In genomic region chr1:8121261-8122159, GRCh38 we compare ENCODE assay signal across 9 cellular contexts.
DNase-seq lines count a peak whose midpoint lies in the region; ATAC-seq and TF ChIP-seq lines count a peak whose summit lies in the region.
"Had no signal": no experiment of that assay in that cellular context is flagged by ENCODE, and none has a peak within 500 bp of the region (broad histone marks: within the 10 kb centered on the region; RNA-seq: fewer than 3 reads in every experiment).

No MANE protein-coding gene starts in this region.

- no peaks in the 10 kb centered on the region for H3K27me3 ChIP-seq in cardiac muscle cell
- no peaks in the 10 kb centered on the region for H3K27me3 ChIP-seq in trophoblast cell (ENCODE audit: insufficient read depth, low read length)

- H4K8ac ChIP-seq in trophoblast cell (ENCODE audit: low read depth, low read length) = peak overlapping the region; percentile 84

- H3K79me1 ChIP-seq in trophoblast cell (ENCODE audit: low read length) = peaks cover 54% of the 10 kb centered on the region

- H4K91ac ChIP-seq in trophoblast cell (ENCODE audit: low read depth, low read length) = peak overlapping the region; percentile 89

- peak; percentile 69 for ATAC-seq in SK-N-SH treated with all-trans-retinoic acid at 6 μM for 48 hours

- no CpG with 5 or more reads among the region's 18 CpGs for WGBS in trophoblast cell (ENCODE audit: extremely low coverage, insufficient coverage, insufficient read length)

- no peak overlapping the region for H3K23ac ChIP-seq in trophoblast cell (ENCODE audit: low read length)

- peak overlapping the region; percentile 80 for H2BK12ac ChIP-seq in trophoblast cell (ENCODE audit: low read length)

- DNase-seq in Caki2 (ENCODE audit: low read depth) (peak; percentile 86), cardiac muscle cell (ENCODE audit: low read depth in 1 of 2, low spot score in 1 of 2) (peak; percentile 36 to 93), trophoblast cell (no peak), GOT3 (lab: John Stamatoyannopoulos, UW) (no peak), GM10266 (ENCODE audit: extremely low spot score) (no peak), NCI-H226 (no peak), NCI-H2107 (lab: John Stamatoyannopoulos, UW) (no peak)
- DNase-seq: NCI-H526 treated with DMSO at 0.1 percent for 48 hours had no signal

- no peak overlapping the region for H2AFZ ChIP-seq in trophoblast cell (ENCODE audit: insufficient read depth, low read length, poor library complexity)

- no peak overlapping the region for H3K9ac ChIP-seq in trophoblast cell (ENCODE audit: low read length)

- H3K9me3 ChIP-seq in cardiac muscle cell (ENCODE audit: low read depth) = no peaks in the 10 kb centered on the region
- peaks cover 9% of the 10 kb centered on the region for H3K9me3 ChIP-seq in trophoblast cell (ENCODE audit: insufficient read depth, low read depth, low read length)

- H2BK120ac ChIP-seq in trophoblast cell (ENCODE audit: insufficient read depth, low read length, poor library complexity) = peak overlapping the region; percentile 77

- peaks cover 4% of the 10 kb centered on the region for H3K4me1 ChIP-seq in cardiac muscle cell (ENCODE audit: low read depth)
- H3K4me1 ChIP-seq in trophoblast cell (ENCODE audit: control insufficient read depth in 1 of 2, insufficient read depth in 2 of 2, low read length in 2 of 2) = peaks cover 28 to 34% of the 10 kb centered on the region in 2 experiments

- in situ Hi-C loops in Caki2 (cut with HindIII; ENCODE audit: low pct_unique_long_range_greater_than_20kb, low sequenced_read_pairs) = no loop called here

- H3K4me3 ChIP-seq in cardiac muscle cell (no peak overlapping the region), trophoblast cell (ENCODE audit: low read depth, low read length) (no peak overlapping the region)

- TF ChIP-seq CTCF in cardiac muscle cell (IDR thresholded peaks at IDR 0.05; ENCODE audit: low read depth, low read length) = no peak
- TF ChIP-seq CTCF in GM10266 (IDR thresholded peaks at IDR 0.05; ENCODE audit: control insufficient read depth, insufficient read depth, low read depth, missing control alignments) = no peak

- H3K36me3 ChIP-seq in cardiac muscle cell = no peaks in the 10 kb centered on the region
- H3K36me3 ChIP-seq in trophoblast cell (ENCODE audit: control insufficient read depth in 1 of 2, insufficient read depth in 2 of 2, low read length in 2 of 2) = no peaks in the 10 kb centered on the region

- H3K27ac ChIP-seq in cardiac muscle cell (peak overlapping the region; percentile 80), trophoblast cell (ENCODE audit: low read depth, low read length) (peak overlapping the region; percentile 99)

- peaks cover 6% of the 10 kb centered on the region for H3K79me2 ChIP-seq in trophoblast cell (ENCODE audit: control insufficient read depth, insufficient read depth, low read length, poor library complexity)

- H3K4me2 ChIP-seq in trophoblast cell (ENCODE audit: low read length) = no peak overlapping the region

- peak overlapping the region; percentile 38 for H4K12ac ChIP-seq in trophoblast cell (ENCODE audit: low read depth, low read length)

- H2AK5ac ChIP-seq in trophoblast cell (ENCODE audit: low read length) = peak overlapping the region; percentile 73

- peak overlapping the region; percentile 80 for H3K4ac ChIP-seq in trophoblast cell (ENCODE audit: low read depth, low read length)

- peak overlapping the region; percentile 98 for H2BK5ac ChIP-seq in trophoblast cell (ENCODE audit: low read depth, low read length, poor library complexity)

- H3K14ac ChIP-seq in trophoblast cell (ENCODE audit: low read length) = peak overlapping the region; percentile 78

- peak overlapping the region; percentile 0 for H3K18ac ChIP-seq in trophoblast cell (ENCODE audit: low read length)

TF ChIP-seq in SK-N-SH treated with all-trans-retinoic acid at 6 μM for 48 hours, 23 proteins besides CTCF, POLR2A, EP300 and RAD21:
- TF ChIP-seq ESRRG (CRISPR knock-in tag; IDR thresholded peaks at IDR 0.05) (no peak), TOX (CRISPR knock-in tag; IDR thresholded peaks at IDR 0.05; ENCODE audit: borderline replicate concordance) (0 out of 2 replicates have a peak, but pooled peaks have one; percentile 10)

Comparison
In these comparisons a context has a peak if more than half of its experiments do, and no peak if none do; other contexts are left out.
1. DNase-seq: peak in Caki2 (single experiment) and cardiac muscle cell (2 of 2); none in trophoblast cell (0 of 2), GOT3 (single experiment), GM10266 (single experiment), NCI-H226 (single experiment) and NCI-H2107 (single experiment).